8 cellular contexts compared by ENCODE assay signal in genomic region chr2:30447149-30448045, GRCh38. TPM values are rescaled to one million over a fixed set of nuclear protein-coding genes. Genes with fewer than 3 reads are reported as not detected.
DNase-seq lines count a peak whose midpoint lies in the region; ATAC-seq and TF ChIP-seq lines count a peak whose summit lies in the region.

Gene LCLAT1, plus strand, starts transcription at chr2:30447246. Its CDS starts 78,345 bp downstream, at chr2:30525591.

- H3K4ac ChIP-seq in IMR-90 (ENCODE audit: low read depth, low read length), result peak within 1 kb of the TSS; percentile 95

- TF ChIP-seq CTCF in IMR-90 (conservative IDR thresholded peaks at IDR 0.05; ENCODE audit: low read depth, low read length), result no peak

- H3K9me3 ChIP-seq in IMR-90 (ENCODE audit: control insufficient read depth, insufficient read depth, low read length), result no peaks in the 10 kb centered on the region

- H4K91ac ChIP-seq in IMR-90 (ENCODE audit: insufficient read depth, low read depth, low read length), result peak within 1 kb of the TSS; percentile 90

- H2BK120ac ChIP-seq in IMR-90 (ENCODE audit: low read depth, low read length), result peak within 1 kb of the TSS; percentile 93

- CTCF ChIA-PET in IMR-90 (lab: Yijun Ruan, JAX), result interaction anchor here (0.7 kb wide), 1 partner anchor 208 kb away, joined by 4 read pairs; no protein-coding TSS in a partner anchor

- dilution Hi-C loops in IMR-90 (cut with HindIII; ENCODE audit: low sequenced_read_pairs, unreplicated experiment), result no loop called here

- peak within 1 kb of the TSS; percentile 59 for H2AK5ac ChIP-seq in IMR-90 (ENCODE audit: low read depth, low read length)

- no peaks in the 10 kb centered on the region; the same call in 1 of the 2 replicates for H4K20me1 ChIP-seq in IMR-90 (ENCODE audit: insufficient read depth, low read length)

- peak within 1 kb of the TSS; percentile 61 for H3K18ac ChIP-seq in IMR-90 (ENCODE audit: low read depth, low read length)

- H3K23ac ChIP-seq in IMR-90 (ENCODE audit: low read depth, low read length), result peak within 1 kb of the TSS; percentile 93

- peak; percentile 1; the same call in 1 of the 2 replicates for TF ChIP-seq RAD21 in IMR-90 (IDR thresholded peaks at IDR 0.05; ENCODE audit: low read length)

- peaks cover 7% of the 10 kb centered on the region for H3K9me1 ChIP-seq in IMR-90 (ENCODE audit: insufficient read depth, low read length)

- H2BK15ac ChIP-seq in IMR-90 (ENCODE audit: low read depth, low read length), result peak within 1 kb of the TSS; percentile 93; the same call in 2 of the 3 replicates

- TF ChIP-seq POLR2A in IMR-90 (IDR thresholded peaks at IDR 0.05; ENCODE audit: low read depth, low read length), result no peak; the same call in 1 of the 2 replicates

- peak within 1 kb of the TSS; percentile 88 for H3K9ac ChIP-seq in IMR-90 (ENCODE audit: low read depth, low read length)

- peak within 1 kb of the TSS; percentile 100 for H2AFZ ChIP-seq in IMR-90 (replicated peaks; ENCODE audit: low read length, poor library complexity)

- intact Hi-C loops in IMR-90 (cut with micrococcal nuclease), result loop anchor here (2.0 kb wide), 2 partner anchors 147 to 217 kb away; partner anchors contain the start of gene LBH

- H3K4me3 ChIP-seq in IMR-90 (ENCODE audit: insufficient read depth, low read depth, low read length), result peak within 1 kb of the TSS; percentile 86

- H3K56ac ChIP-seq in IMR-90 (ENCODE audit: extremely low read depth, insufficient read depth, low read length), result peak within 1 kb of the TSS; percentile 91

- H3K27ac ChIP-seq in IMR-90 (ENCODE audit: insufficient read depth, low read length), result peak within 1 kb of the TSS; percentile 85

- in situ Hi-C loops in IMR-90 (cut with MboI; ENCODE audit: low sequenced_read_pairs), result no loop called here

- H3K4me2 ChIP-seq in IMR-90 (ENCODE audit: low read depth, low read length), result peak within 1 kb of the TSS; percentile 93

- peak within 1 kb of the TSS; percentile 75 for H2BK5ac ChIP-seq in IMR-90 (ENCODE audit: low read depth, low read length, poor library complexity, severe bottlenecking)

- ATAC-seq in GM21529 (IDR thresholded peaks at IDR 0.05; ENCODE audit: unreplicated experiment), result peak; percentile 98
- peak; percentile 96 for ATAC-seq in IMR-90 (ENCODE audit: low read depth)

- no peaks in the 10 kb centered on the region; the same call in 1 of the 2 replicates for H3K36me3 ChIP-seq in IMR-90 (ENCODE audit: control insufficient read depth, insufficient read depth, low read length)

- H2BK20ac ChIP-seq in IMR-90 (ENCODE audit: low read depth, low read length), result peak within 1 kb of the TSS; percentile 70

- peak within 1 kb of the TSS; percentile 94 to 95 for H4K8ac ChIP-seq in IMR-90 (ENCODE audit: low read depth in 2 of 2, low read length in 2 of 2)

- POLR2A ChIA-PET in IMR-90 (lab: Charles Lee; ENCODE audit: unreplicated experiment), result interaction anchor here (0.8 to 1.1 kb wide), 3 partner anchors 38 to 218 kb away, joined by 3 read pairs; no protein-coding TSS in a partner anchor

- H3K4me1 ChIP-seq in IMR-90 (ENCODE audit: control insufficient read depth, insufficient read depth, low read length), result peaks cover 10% of the 10 kb centered on the region

- BruUV-seq in IMR-90 (replicated peaks; lab: Mats Ljungman, UMichigan), result no TSS peak

- peak within 1 kb of the TSS; percentile 91 for H2AK9ac ChIP-seq in IMR-90 (replicated peaks; ENCODE audit: low read depth, low read length, poor library complexity)

- 7% methylated on average over 42 of the region's 83 CpGs; no CpG with 5 or more reads in 1 of the 2 experiments for WGBS in IMR-90 (ENCODE audit: extremely low coverage in 2 of 2, insufficient read length in 1 of 2), 2 experiments

- peak within 1 kb of the TSS; percentile 34 for H4K5ac ChIP-seq in IMR-90 (ENCODE audit: low read depth, low read length)

- no peaks in the 10 kb centered on the region for H3K27me3 ChIP-seq in IMR-90 (ENCODE audit: control insufficient read depth, insufficient read depth, low read length)

- peak within 1 kb of the TSS; percentile 92 for H3K14ac ChIP-seq in IMR-90 (replicated peaks; ENCODE audit: low read depth, low read length)

- H3K79me1 ChIP-seq in IMR-90 (ENCODE audit: low read depth in 1 of 2, low read length in 2 of 2), result peaks cover 22 to 45% of the 10 kb centered on the region in 2 experiments

- DNase-seq in EH (ENCODE audit: low read depth) (peak; percentile 77), IMR-90 (peak; percentile 72), SHP77 treated with DMSO at 0.1 percent for 48 hours (lab: John Stamatoyannopoulos, UW) (peak; percentile 30), activated gamma-delta T cell (lab: John Stamatoyannopoulos, UW) (peak; percentile 79), foreskin melanocyte (peak; percentile 68), nucleus accumbens (lab: John Stamatoyannopoulos, UW) (peak in 54 of 56 donors; percentile 7 to 92 (median 68)), superior temporal gyrus (ENCODE audit: extremely low spot score) (peak; percentile 77)

TF ChIP-seq in IMR-90, 13 proteins besides CTCF, POLR2A, EP300 and RAD21:
- TF ChIP-seq USF2 (IDR thresholded peaks at IDR 0.05; ENCODE audit: low read depth, low read length) (peak; percentile 13; the same call in 1 of the 2 replicates), ELK1 (IDR thresholded peaks at IDR 0.05; ENCODE audit: borderline replicate concordance, low read depth, low read length) (no peak), NFE2L2 (IDR thresholded peaks at IDR 0.05; ENCODE audit: low read depth, low read length) (no peak), MXI1 (IDR thresholded peaks at IDR 0.05; ENCODE audit: borderline replicate concordance, low read depth, low read length) (peak; percentile 44; the same call in 1 of the 2 replicates), BHLHE40 (IDR thresholded peaks at IDR 0.05; ENCODE audit: low read depth, low read length) (no peak), CEBPB (IDR thresholded peaks at IDR 0.05; ENCODE audit: low read depth, low read length) (peak; percentile 92), MAZ (IDR thresholded peaks at IDR 0.05; ENCODE audit: borderline replicate concordance, low read depth, low read length) (no peak), FOS (IDR thresholded peaks at IDR 0.05; ENCODE audit: low read depth, low read length) (no peak)

RNA-seq across cellular contexts. Expression of gene LCLAT1, which starts in this region (rescaled TPM):
- total RNA-seq in IMR-90 (2012; rRNA removed), result 11.5 and 18.3 TPM in 2 replicates
- 6.9 and 7.5 TPM in 2 replicates for polyA plus RNA-seq in IMR-90 (2012; rRNA removed)
- 2.3 and 4.8 TPM in 2 replicates for polyA plus RNA-seq in IMR-90 (2012; cell fraction: cytosol; rRNA removed)
- polyA plus RNA-seq in IMR-90 (2012; cell fraction: nucleus; rRNA removed; ENCODE audit: low replicate concordance), result 1.3 and 5.4 TPM in 2 replicates

Comparison
In these comparisons a context has a peak if more than half of its experiments do, and no peak if none do; other contexts are left out.
1. Peak in every context shown above with its lines: DNase-seq, ATAC-seq, H3K4me3 ChIP-seq and H3K27ac ChIP-seq.